In genomic region chr4:152572417-152573086, GRCh38 we compare ENCODE assay signal across 9 cellular contexts. TPM values are rescaled to one million over a fixed set of nuclear protein-coding genes. Genes with fewer than 3 reads are reported as not detected.
A peak's percentile ranks its signal among the peaks of the same experiment; 100 is the strongest.
DNase-seq lines count a peak whose midpoint lies in the region; ATAC-seq and TF ChIP-seq lines count a peak whose summit lies in the region.
"Had no signal": no experiment of that assay in that cellular context is flagged by ENCODE, and none has a peak within 500 bp of the region (broad histone marks: within the 10 kb centered on the region; RNA-seq: fewer than 3 reads in every experiment).

No MANE protein-coding gene starts in this region.

- H3K4me1 Mint-ChIP-seq in activated naive CD4-positive, alpha-beta T cell treated with anti-CD3 and anti-CD28 coated beads for 36 hours (ENCODE audit: low read depth), result no peaks in the 10 kb centered on the region

- no peak for TF ChIP-seq CTCF in brain microvascular endothelial cell (IDR thresholded peaks at IDR 0.05; ENCODE audit: low read depth, low read length, missing control alignments)

- H3K9me3 Mint-ChIP-seq in activated naive CD4-positive, alpha-beta T cell treated with anti-CD3 and anti-CD28 coated beads for 36 hours, result no peaks in the 10 kb centered on the region

- peak; percentile 36 for DNase-seq in brain microvascular endothelial cell
- DNase-seq in skeletal muscle cell (ENCODE audit: low read depth), result peak; percentile 41
- DNase-seq in kidney glomerular epithelial cell (lab: John Stamatoyannopoulos, UW), result no peak
- no peak for DNase-seq in activated naive CD4-positive, alpha-beta T cell treated with anti-CD3 and anti-CD28 coated beads for 36 hours
- DNase-seq: RPMI8226 had no signal

- no peaks in the 10 kb centered on the region for H3K36me3 Mint-ChIP-seq in activated naive CD4-positive, alpha-beta T cell treated with anti-CD3 and anti-CD28 coated beads for 36 hours (ENCODE audit: low read depth)

- no peak overlapping the region for H3K27ac ChIP-seq in brain microvascular endothelial cell
- H3K27ac ChIP-seq: parathyroid adenoma had no signal

- H3K36me3 ChIP-seq in brain microvascular endothelial cell (replicated peaks), result no peaks in the 10 kb centered on the region

- H3K27me3 ChIP-seq in brain microvascular endothelial cell (replicated peaks), result no peaks in the 10 kb centered on the region

- H3K27me3 Mint-ChIP-seq in activated naive CD4-positive, alpha-beta T cell treated with anti-CD3 and anti-CD28 coated beads for 36 hours (ENCODE audit: low read depth), result no peaks in the 10 kb centered on the region

- H3K4me3 Mint-ChIP-seq in activated naive CD4-positive, alpha-beta T cell treated with anti-CD3 and anti-CD28 coated beads for 36 hours, result no peak overlapping the region

- CTCF ChIA-PET in activated naive CD4-positive, alpha-beta T cell treated with anti-CD3 and anti-CD28 coated beads for 36 hours (lab: Charles Lee), result no interaction called here

- ATAC-seq in GM21390 (IDR thresholded peaks at IDR 0.05; ENCODE audit: unreplicated experiment) (peak; percentile 70), HG03565 (IDR thresholded peaks at IDR 0.05; ENCODE audit: unreplicated experiment) (peak; percentile 77), GM18868 (IDR thresholded peaks at IDR 0.05; ENCODE audit: unreplicated experiment) (no peak)

- no peak overlapping the region for H3K4me3 ChIP-seq in brain microvascular endothelial cell (ENCODE audit: low read depth, low read length)
- H3K4me3 ChIP-seq in skeletal muscle cell (ENCODE audit: low read depth, low read length), result no peak overlapping the region

- H3K27ac Mint-ChIP-seq in activated naive CD4-positive, alpha-beta T cell treated with anti-CD3 and anti-CD28 coated beads for 36 hours, result no peak overlapping the region

- in situ Hi-C loops in brain microvascular endothelial cell (cut with HindIII; ENCODE audit: low pct_ligation_motif_present, low sequenced_read_pairs), result no loop called here

- intact Hi-C loops in activated naive CD4-positive, alpha-beta T cell treated with anti-CD3 and anti-CD28 coated beads for 36 hours (cut with micrococcal nuclease), result no loop called here

RNA-seq across cellular contexts. Expression of gene FBXW7, which starts 36.7 kb away (rescaled TPM):
- total RNA-seq in activated naive CD4-positive, alpha-beta T cell treated with anti-CD3 and anti-CD28 coated beads for 36 hours, result 10 to 100 TPM; 26.7 to 29.2 TPM

Comparison
In these comparisons a context has a peak if more than half of its experiments do, and no peak if none do; other contexts are left out.
1. DNase-seq: peak in brain microvascular endothelial cell (single experiment) and skeletal muscle cell (single experiment); none in kidney glomerular epithelial cell (single experiment) and activated naive CD4-positive, alpha-beta T cell treated with anti-CD3 and anti-CD28 coated beads for 36 hours (single experiment).